Comparison of ENCODE assay signal across 12 cellular contexts in the genomic region with DNA sequence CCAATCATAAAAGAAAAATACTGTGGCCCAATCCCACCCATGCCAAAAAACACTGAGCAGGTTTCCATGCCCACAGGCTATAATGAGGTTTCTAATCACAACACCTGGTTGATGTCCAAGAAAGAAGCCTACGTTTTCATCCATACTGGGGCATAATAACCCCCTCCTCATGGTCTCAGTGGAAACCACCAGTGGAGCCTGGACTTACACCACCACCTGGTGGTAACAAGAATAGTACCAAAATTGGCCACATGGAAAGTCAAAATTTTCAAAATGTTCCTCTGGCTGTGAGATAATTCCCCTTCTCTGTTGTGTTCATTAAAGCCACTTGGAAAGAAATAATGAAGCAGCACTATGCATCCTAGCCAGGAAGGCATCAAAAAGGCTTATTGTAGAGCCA.
DNase-seq lines count a peak whose midpoint lies in the region; ATAC-seq and TF ChIP-seq lines count a peak whose summit lies in the region.
"Had no signal": no experiment of that assay in that cellular context is flagged by ENCODE, and none has a peak within 500 bp of the region (broad histone marks: within the 10 kb centered on the region; RNA-seq: fewer than 3 reads in every experiment).

No MANE protein-coding gene starts in this region.

- TF ChIP-seq CTCF in KMS-11 (conservative IDR thresholded peaks at IDR 0.05; ENCODE audit: low read depth, low read length) (peak; percentile 77), mammary epithelial cell (conservative IDR thresholded peaks at IDR 0.05 in 1 of 2, IDR thresholded peaks at IDR 0.05 in 1 of 2; ENCODE audit: extremely low read depth in 1 of 2, insufficient read depth in 1 of 2, low read depth in 1 of 2, low read length in 2 of 2) (peak; percentile 28 to 39), thoracic aorta (IDR thresholded peaks at IDR 0.05) (peak; percentile 13)

- H3K9me3 ChIP-seq in mammary epithelial cell (replicated peaks; ENCODE audit: insufficient read depth, low read length): no peaks in the 10 kb centered on the region
- H3K9me3 ChIP-seq in thoracic aorta: no peaks in the 10 kb centered on the region
- H3K9me3 ChIP-seq in MG63: no peaks in the 10 kb centered on the region

- H3K4me3 Mint-ChIP-seq in stimulated activated effector memory CD8-positive, alpha-beta T cell treated with anti-CD3 and anti-CD28 coated beads, Interleukin-12 subunit alpha, Interleukin-12 subunit beta, amount 100 ng/mL, for 72 hours: no peak overlapping the region
- H3K4me3 Mint-ChIP-seq: memory B cell had no signal

- in situ Hi-C loops in mammary epithelial cell (cut with MboI; ENCODE audit: low sequenced_read_pairs in 2 of 2): no loop called here

- no peaks in the 10 kb centered on the region for H3K79me2 ChIP-seq in KMS-11 (ENCODE audit: insufficient read depth, low read depth)
- H3K79me2 ChIP-seq in mammary epithelial cell (ENCODE audit: insufficient read depth, low read length): no peaks in the 10 kb centered on the region

- CTCF ChIA-PET in mammary epithelial cell (lab: Charles Lee; ENCODE audit: low non-redundant PET): no interaction called here

- 0% methylated on average over 1 of the region's 1 CpG for WGBS in mammary epithelial cell (ENCODE audit: low coverage, missing lambda C conversion rate)

- DNase-seq in NCI-H82 (lab: John Stamatoyannopoulos, UW) (peak; percentile 22), NCI-H82 treated with DMSO at 0.1 percent for 48 hours (lab: John Stamatoyannopoulos, UW; ENCODE audit: unreplicated experiment) (no peak), mammary epithelial cell (no peak), thoracic aorta (ENCODE audit: low spot score) (no peak), NCI-H1105 treated with DMSO at 0.1 percent for 48 hours (lab: John Stamatoyannopoulos, UW) (no peak), MG63 (no peak)
- no peak for DNase-seq in stimulated activated effector memory CD8-positive, alpha-beta T cell treated with anti-CD3 and anti-CD28 coated beads, Interleukin-12 subunit alpha, Interleukin-12 subunit beta, amount 100 ng/mL, for 72 hours (ENCODE audit: low spot score in 2 of 2)
- DNase-seq: C1 segment of cervical spinal cord, NCI-H2107 had no signal

- dilution Hi-C loops in mammary epithelial cell (cut with HindIII; ENCODE audit: low sequenced_read_pairs): no loop called here

- H3K27ac ChIP-seq in KMS-11 (no peak overlapping the region), mammary epithelial cell (ENCODE audit: insufficient read depth, low read depth, low read length) (no peak overlapping the region), thoracic aorta (no peak overlapping the region)

- no peaks in the 10 kb centered on the region for H3K36me3 Mint-ChIP-seq in stimulated activated effector memory CD8-positive, alpha-beta T cell treated with anti-CD3 and anti-CD28 coated beads, Interleukin-12 subunit alpha, Interleukin-12 subunit beta, amount 100 ng/mL, for 72 hours
- H3K36me3 Mint-ChIP-seq: memory B cell had no signal

- no peak overlapping the region for H3K4me2 ChIP-seq in KMS-11
- H3K4me2 ChIP-seq in mammary epithelial cell (ENCODE audit: insufficient read depth, low read depth, low read length): no peak overlapping the region

- H3K36me3 ChIP-seq in KMS-11 (ENCODE audit: insufficient read depth): no peaks in the 10 kb centered on the region
- H3K36me3 ChIP-seq in mammary epithelial cell (ENCODE audit: insufficient read depth, low read length): no peaks in the 10 kb centered on the region
- H3K36me3 ChIP-seq in thoracic aorta: no peaks in the 10 kb centered on the region
- no peaks in the 10 kb centered on the region for H3K36me3 ChIP-seq in MG63

- H3K27ac Mint-ChIP-seq in stimulated activated effector memory CD8-positive, alpha-beta T cell treated with anti-CD3 and anti-CD28 coated beads, Interleukin-12 subunit alpha, Interleukin-12 subunit beta, amount 100 ng/mL, for 72 hours: no peak overlapping the region
- H3K27ac Mint-ChIP-seq: activated T-helper 2 cell treated with anti-CD3 and anti-CD28 coated beads, Interferon-gamma antibody, Interleukin-2, Interleukin-4, amounts not matched to agents 10 μg/mL and 5 μg/mL and 100 μg/mL, durations not matched to agents 14 hours and 24 hours and 36 hours; memory B cell had no signal

- no peaks in the 10 kb centered on the region for H3K4me1 Mint-ChIP-seq in stimulated activated effector memory CD8-positive, alpha-beta T cell treated with anti-CD3 and anti-CD28 coated beads, Interleukin-12 subunit alpha, Interleukin-12 subunit beta, amount 100 ng/mL, for 72 hours
- H3K4me1 Mint-ChIP-seq: memory B cell had no signal

- H3K4me3 ChIP-seq in KMS-11 (IDR thresholded peaks at IDR 0.05; ENCODE audit: insufficient read depth, low read depth, low read length) (no peak overlapping the region), mammary epithelial cell (replicated peaks in 1 of 3; ENCODE audit: insufficient read depth in 1 of 3, low read depth in 2 of 3, low read length in 3 of 3) (no peak overlapping the region), thoracic aorta (no peak overlapping the region), MG63 (no peak overlapping the region)

- ATAC-seq in thoracic aorta (ENCODE audit: insufficient number of reproducible peaks, low FRiP score, low read depth): no peak
- no peak for ATAC-seq in stimulated activated effector memory CD8-positive, alpha-beta T cell treated with anti-CD3 and anti-CD28 coated beads, Interleukin-12 subunit alpha, Interleukin-12 subunit beta, amount 100 ng/mL, for 72 hours

- H2AFZ ChIP-seq in KMS-11 (ENCODE audit: low read depth) (no peak overlapping the region), mammary epithelial cell (ENCODE audit: low read depth, low read length) (no peak overlapping the region)

- H3K27me3 ChIP-seq in KMS-11 (ENCODE audit: insufficient read depth, low read depth): no peaks in the 10 kb centered on the region
- H3K27me3 ChIP-seq in mammary epithelial cell (ENCODE audit: insufficient read depth, low read length): no peaks in the 10 kb centered on the region
- no peaks in the 10 kb centered on the region for H3K27me3 ChIP-seq in thoracic aorta (replicated peaks; ENCODE audit: insufficient read depth)
- no peaks in the 10 kb centered on the region for H3K27me3 ChIP-seq in MG63

- H3K9ac ChIP-seq in KMS-11 (no peak overlapping the region), mammary epithelial cell (ENCODE audit: insufficient read depth, low read length) (no peak overlapping the region)

- intact Hi-C loops in mammary epithelial cell (cut with micrococcal nuclease): no loop called here

- H4K20me1 ChIP-seq in KMS-11 (ENCODE audit: insufficient read depth) (no peaks in the 10 kb centered on the region), mammary epithelial cell (ENCODE audit: insufficient read depth, low read length) (no peaks in the 10 kb centered on the region)

- BruUV-seq in mammary epithelial cell (replicated peaks; lab: Mats Ljungman, UMichigan): no TSS peak

- H3K4me1 ChIP-seq in KMS-11 (ENCODE audit: low read depth, poor library complexity, severe bottlenecking) (no peaks in the 10 kb centered on the region), mammary epithelial cell (ENCODE audit: insufficient read depth, low read length) (no peaks in the 10 kb centered on the region), thoracic aorta (ENCODE audit: control insufficient read depth in 1 of 2, low read depth in 2 of 2) (no peaks in the 10 kb centered on the region)

- H3K9me3 Mint-ChIP-seq in stimulated activated effector memory CD8-positive, alpha-beta T cell treated with anti-CD3 and anti-CD28 coated beads, Interleukin-12 subunit alpha, Interleukin-12 subunit beta, amount 100 ng/mL, for 72 hours: peaks cover 12% of the 10 kb centered on the region

Comparison
In these comparisons a context has a peak if more than half of its experiments do, and no peak if none do; other contexts are left out.
1. CTCF ChIP-seq: peak in every context shown above with its lines; median percentile 77 in KMS-11; 34 in mammary epithelial cell; 13 in thoracic aorta.